Comparison of ENCODE assay signal across 12 cellular contexts in genomic region chr17:81095608-81095888, GRCh38.
DNase-seq lines count a peak whose midpoint lies in the region; ATAC-seq, FAIRE-seq and TF ChIP-seq lines count a peak whose summit lies in the region.
"Had no signal": no experiment of that assay in that cellular context is flagged by ENCODE, and none has a peak within 500 bp of the region (broad histone marks: within the 10 kb centered on the region; RNA-seq: fewer than 3 reads in every experiment).

No MANE protein-coding gene starts in this region.

- H3K9me3 ChIP-seq in astrocyte (ENCODE audit: insufficient read depth, low read depth, low read length) (no peaks in the 10 kb centered on the region), right lobe of liver (no peaks in the 10 kb centered on the region), transverse colon (no peaks in the 10 kb centered on the region)

- H3K4me2 ChIP-seq in astrocyte (ENCODE audit: low read length), result peak overlapping the region; percentile 79

- 46% methylated on average over 3 of the region's 9 CpGs for WGBS in right lobe of liver (ENCODE audit: insufficient coverage, low coverage, low lambda C conversion rate, missing lambda C conversion rate)
- 57% methylated on average over 9 of the region's 9 CpGs; no CpG with 5 or more reads in 1 of the 2 donors for WGBS in transverse colon (ENCODE audit: low coverage in 1 of 2), 2 donors

- H3K36me3 ChIP-seq in astrocyte (ENCODE audit: insufficient read depth, low read length) (no peaks in the 10 kb centered on the region), right lobe of liver (peaks cover 0 to 9% (median 0%) of the 10 kb centered on the region in 4 donors), transverse colon (peaks cover 0 to 7% (median 0%) of the 10 kb centered on the region in 4 donors)

- H3K4me3 ChIP-seq in astrocyte (ENCODE audit: insufficient read depth, low read depth, low read length) (peak overlapping the region; percentile 11), right lobe of liver (no peak overlapping the region), transverse colon (no peak overlapping the region)

- TF ChIP-seq EP300 in transverse colon (IDR thresholded peaks at IDR 0.05; ENCODE audit: low read depth), result no peak

- peak overlapping the region; percentile 97 for H3K27ac ChIP-seq in astrocyte (ENCODE audit: low read depth, low read length)
- peak overlapping the region; percentile 12 to 79 (median 13) for H3K27ac ChIP-seq in right lobe of liver
- H3K27ac ChIP-seq in transverse colon, result peak overlapping the region; percentile 70 to 76 (median 75)

- H3K27me3 Mint-ChIP-seq in activated naive CD4-positive, alpha-beta T cell treated with anti-CD3 and anti-CD28 coated beads for 36 hours (ENCODE audit: low read depth), result no peaks in the 10 kb centered on the region
- H3K27me3 Mint-ChIP-seq in astrocyte (ENCODE audit: low read depth, unreplicated experiment), result no peaks in the 10 kb centered on the region
- H3K27me3 Mint-ChIP-seq: natural killer cell treated with Interleukin-12 subunit alpha and Interleukin-12 subunit beta and Interleukin-15 and Interleukin-18, amount 100 ng/mL, for 72 hours had no signal

- no peak for DNase-seq in activated naive CD4-positive, alpha-beta T cell treated with anti-CD3 and anti-CD28 coated beads for 36 hours
- DNase-seq in activated naive CD4-positive, alpha-beta T cell treated with anti-CD3 and anti-CD28 coated beads, Interleukin-2, amount 50 U/mL, for 16 hours, result no peak
- DNase-seq in astrocyte (ENCODE audit: low read depth), result no peak
- DNase-seq in right lobe of liver, result no peak
- DNase-seq in transverse colon, result no peak
- DNase-seq in pons (ENCODE audit: low spot score), result no peak
- DNase-seq: activated B cell treated with CpG ODN at 0.5 μM for 24 hours, NCI-H2029 treated with DMSO at 0.1 percent for 48 hours had no signal

- no peaks in the 10 kb centered on the region for H3K9me3 Mint-ChIP-seq in activated naive CD4-positive, alpha-beta T cell treated with anti-CD3 and anti-CD28 coated beads for 36 hours
- H3K9me3 Mint-ChIP-seq in astrocyte (ENCODE audit: unreplicated experiment), result no peaks in the 10 kb centered on the region
- H3K9me3 Mint-ChIP-seq: activated B cell treated with CpG ODN at 0.5 μM for 24 hours; natural killer cell treated with Interleukin-12 subunit alpha and Interleukin-12 subunit beta and Interleukin-15 and Interleukin-18, amount 100 ng/mL, for 72 hours had no signal

- intact Hi-C loops in activated naive CD4-positive, alpha-beta T cell treated with anti-CD3 and anti-CD28 coated beads for 36 hours (cut with micrococcal nuclease), result loop anchor here (1.0 to 10.0 kb wide), 4 partner anchors 60 to 301 kb away; partner anchors contain the start of genes BAIAP2, NDUFAF8 and TEPSIN
- intact Hi-C loops in right lobe of liver (cut with DNase I) (loop anchor here in 1 of 2 donors (10.0 kb wide), 1 partner anchor 71 kb away; no protein-coding TSS in a partner anchor), transverse colon (cut with DNase I; ENCODE audit: low total_unique reads) (loop anchor here (2.0 to 5.0 kb wide), 2 partner anchors 73 to 105 kb away; partner anchors contain the start of gene CHMP6)

- H3K4me1 ChIP-seq in astrocyte (ENCODE audit: insufficient read depth, low read length), result peaks cover 46% of the 10 kb centered on the region
- peaks cover 0 to 38% (median 20%) of the 10 kb centered on the region in 4 donors for H3K4me1 ChIP-seq in right lobe of liver
- H3K4me1 ChIP-seq in transverse colon, result peaks cover 22 to 45% (median 40%) of the 10 kb centered on the region in 4 donors

- no peak for FAIRE-seq in astrocyte (lab: Jason Lieb, UNC)
- FAIRE-seq: endometrium had no signal

- H3K27me3 ChIP-seq in astrocyte (ENCODE audit: insufficient read depth, low read length), result no peaks in the 10 kb centered on the region
- no peaks in the 10 kb centered on the region for H3K27me3 ChIP-seq in right lobe of liver
- H3K27me3 ChIP-seq in transverse colon, result no peaks in the 10 kb centered on the region

- ATAC-seq in right lobe of liver (no peak), GM18858 (IDR thresholded peaks at IDR 0.05; ENCODE audit: unreplicated experiment) (no peak), GM21367 (IDR thresholded peaks at IDR 0.05; ENCODE audit: unreplicated experiment) (no peak)

- no peaks in the 10 kb centered on the region for H3K36me3 Mint-ChIP-seq in activated naive CD4-positive, alpha-beta T cell treated with anti-CD3 and anti-CD28 coated beads for 36 hours (ENCODE audit: low read depth)
- peaks cover 3% of the 10 kb centered on the region for H3K36me3 Mint-ChIP-seq in astrocyte (ENCODE audit: low read depth, unreplicated experiment)
- H3K36me3 Mint-ChIP-seq: natural killer cell treated with Interleukin-12 subunit alpha and Interleukin-12 subunit beta and Interleukin-15 and Interleukin-18, amount 100 ng/mL, for 72 hours had no signal

- in situ Hi-C loops in transverse colon (cut with MboI; ENCODE audit: low pct_ligation_motif_present in 1 of 4, low pct_unique_long_range_greater_than_20kb in 1 of 4, low sequenced_read_pairs in 3 of 4), result loop anchor here in 2 of 4 donors (10.0 kb wide), 1 partner anchor 71 kb away; no protein-coding TSS in a partner anchor

- H2AFZ ChIP-seq in astrocyte (ENCODE audit: low read depth, low read length), result no peak overlapping the region

- CTCF ChIA-PET in activated naive CD4-positive, alpha-beta T cell treated with anti-CD3 and anti-CD28 coated beads for 36 hours (lab: Charles Lee), result interaction anchor here (2.2 kb wide), 1 partner anchor 72 kb away, joined by 5 read pairs; no protein-coding TSS in a partner anchor

- H3K4me1 Mint-ChIP-seq in activated naive CD4-positive, alpha-beta T cell treated with anti-CD3 and anti-CD28 coated beads for 36 hours (ENCODE audit: low read depth), result peaks cover 30% of the 10 kb centered on the region
- peaks cover 30% of the 10 kb centered on the region for H3K4me1 Mint-ChIP-seq in astrocyte (ENCODE audit: low read depth, unreplicated experiment)

- TF ChIP-seq CTCF in astrocyte (IDR thresholded peaks at IDR 0.05; ENCODE audit: insufficient read depth, low read depth, low read length) (no peak), right lobe of liver (IDR thresholded peaks at IDR 0.05) (no peak), transverse colon (IDR thresholded peaks at IDR 0.05) (no peak)

- TF ChIP-seq POLR2A in right lobe of liver (IDR thresholded peaks at IDR 0.05) (no peak), transverse colon (IDR thresholded peaks at IDR 0.05) (no peak)

- H3K4me3 Mint-ChIP-seq in activated naive CD4-positive, alpha-beta T cell treated with anti-CD3 and anti-CD28 coated beads for 36 hours, result peak overlapping the region; percentile 24
- peak overlapping the region; percentile 50 for H3K4me3 Mint-ChIP-seq in astrocyte (ENCODE audit: unreplicated experiment)
- H3K4me3 Mint-ChIP-seq: activated B cell treated with CpG ODN at 0.5 μM for 24 hours; natural killer cell treated with Interleukin-12 subunit alpha and Interleukin-12 subunit beta and Interleukin-15 and Interleukin-18, amount 100 ng/mL, for 72 hours had no signal

- peak overlapping the region; percentile 53 for H3K27ac Mint-ChIP-seq in activated naive CD4-positive, alpha-beta T cell treated with anti-CD3 and anti-CD28 coated beads for 36 hours
- H3K27ac Mint-ChIP-seq in astrocyte (ENCODE audit: unreplicated experiment), result peak overlapping the region; percentile 95
- H3K27ac Mint-ChIP-seq: activated B cell treated with CpG ODN at 0.5 μM for 24 hours had no signal

- H3K79me2 ChIP-seq in astrocyte (ENCODE audit: insufficient read depth, low read length), result no peaks in the 10 kb centered on the region

- H4K20me1 ChIP-seq in astrocyte (ENCODE audit: insufficient read depth, low read length), result peaks cover 24% of the 10 kb centered on the region

- peak overlapping the region; percentile 87 for H3K9ac ChIP-seq in astrocyte (ENCODE audit: low read length)

Comparison
In these comparisons a context has a peak if more than half of its experiments do, and no peak if none do; other contexts are left out.
1. H3K27ac ChIP-seq: peak in every context shown above with its lines; median percentile 97 in astrocyte; 75 in transverse colon; 13 in right lobe of liver.